1 cellular context compared by ENCODE assay signal in genomic region chr20:57601211-57601570, GRCh38.
TF ChIP-seq lines count a peak whose summit lies in the region.

No MANE protein-coding gene starts in this region.

TF ChIP-seq in IMR-90, 13 proteins besides CTCF, POLR2A, EP300 and RAD21:
- TF ChIP-seq USF2 (IDR thresholded peaks at IDR 0.05; ENCODE audit: low read depth, low read length) (no peak), RCOR1 (IDR thresholded peaks at IDR 0.05; ENCODE audit: insufficient replicate concordance, low read length) (no peak), RFX5 (IDR thresholded peaks at IDR 0.05; ENCODE audit: low read depth, low read length) (no peak), CEBPB (IDR thresholded peaks at IDR 0.05; ENCODE audit: low read depth, low read length) (no peak), ELK1 (IDR thresholded peaks at IDR 0.05; ENCODE audit: borderline replicate concordance, low read depth, low read length) (no peak), NFE2L2 (IDR thresholded peaks at IDR 0.05; ENCODE audit: low read depth, low read length) (no peak), MAZ (IDR thresholded peaks at IDR 0.05; ENCODE audit: borderline replicate concordance, low read depth, low read length) (no peak), CHD1 (IDR thresholded peaks at IDR 0.05; ENCODE audit: low read depth, low read length) (no peak), BHLHE40 (IDR thresholded peaks at IDR 0.05; ENCODE audit: low read depth, low read length) (no peak), SMC3 (IDR thresholded peaks at IDR 0.05; ENCODE audit: low read depth, low read length) (no peak), FOS (IDR thresholded peaks at IDR 0.05; ENCODE audit: low read depth, low read length) (no peak)
